Comparison of ENCODE assay signal across 1 cellular context in the genomic region with DNA sequence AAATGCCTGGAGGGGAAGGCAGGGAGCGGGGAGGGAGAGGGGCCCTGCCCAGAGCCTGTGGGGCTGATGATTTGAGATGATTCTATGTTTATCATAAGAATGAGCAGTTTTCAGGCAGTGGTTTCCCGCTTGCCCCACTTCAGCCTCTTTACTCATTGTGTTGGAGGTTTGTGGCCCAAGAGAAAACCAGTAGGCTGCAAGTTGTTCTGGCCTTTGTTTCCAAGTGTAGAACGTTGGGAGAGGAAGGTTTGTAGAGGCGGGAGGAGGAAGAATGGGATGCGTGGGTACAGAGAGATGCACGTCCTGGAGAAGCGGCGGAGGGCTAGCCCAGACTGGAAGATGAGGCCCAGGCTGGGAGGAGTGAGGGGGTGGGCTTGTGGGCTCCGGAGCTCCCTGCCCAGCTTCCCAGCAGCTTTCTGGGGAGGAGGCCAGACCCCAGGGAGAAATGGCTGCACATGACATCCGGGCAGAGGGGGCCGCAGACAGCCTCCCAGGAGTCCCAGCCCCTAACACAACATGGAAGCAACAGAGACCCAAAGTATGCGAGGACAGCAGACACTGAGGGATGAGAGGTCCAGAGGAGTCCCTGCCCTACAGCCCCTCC.
TF ChIP-seq lines count a peak whose summit lies in the region.

No MANE protein-coding gene starts in this region.

TF ChIP-seq in GM23338, 12 proteins besides CTCF, POLR2A, EP300 and RAD21 (continued from another document):
- TF ChIP-seq, protein P1, sequence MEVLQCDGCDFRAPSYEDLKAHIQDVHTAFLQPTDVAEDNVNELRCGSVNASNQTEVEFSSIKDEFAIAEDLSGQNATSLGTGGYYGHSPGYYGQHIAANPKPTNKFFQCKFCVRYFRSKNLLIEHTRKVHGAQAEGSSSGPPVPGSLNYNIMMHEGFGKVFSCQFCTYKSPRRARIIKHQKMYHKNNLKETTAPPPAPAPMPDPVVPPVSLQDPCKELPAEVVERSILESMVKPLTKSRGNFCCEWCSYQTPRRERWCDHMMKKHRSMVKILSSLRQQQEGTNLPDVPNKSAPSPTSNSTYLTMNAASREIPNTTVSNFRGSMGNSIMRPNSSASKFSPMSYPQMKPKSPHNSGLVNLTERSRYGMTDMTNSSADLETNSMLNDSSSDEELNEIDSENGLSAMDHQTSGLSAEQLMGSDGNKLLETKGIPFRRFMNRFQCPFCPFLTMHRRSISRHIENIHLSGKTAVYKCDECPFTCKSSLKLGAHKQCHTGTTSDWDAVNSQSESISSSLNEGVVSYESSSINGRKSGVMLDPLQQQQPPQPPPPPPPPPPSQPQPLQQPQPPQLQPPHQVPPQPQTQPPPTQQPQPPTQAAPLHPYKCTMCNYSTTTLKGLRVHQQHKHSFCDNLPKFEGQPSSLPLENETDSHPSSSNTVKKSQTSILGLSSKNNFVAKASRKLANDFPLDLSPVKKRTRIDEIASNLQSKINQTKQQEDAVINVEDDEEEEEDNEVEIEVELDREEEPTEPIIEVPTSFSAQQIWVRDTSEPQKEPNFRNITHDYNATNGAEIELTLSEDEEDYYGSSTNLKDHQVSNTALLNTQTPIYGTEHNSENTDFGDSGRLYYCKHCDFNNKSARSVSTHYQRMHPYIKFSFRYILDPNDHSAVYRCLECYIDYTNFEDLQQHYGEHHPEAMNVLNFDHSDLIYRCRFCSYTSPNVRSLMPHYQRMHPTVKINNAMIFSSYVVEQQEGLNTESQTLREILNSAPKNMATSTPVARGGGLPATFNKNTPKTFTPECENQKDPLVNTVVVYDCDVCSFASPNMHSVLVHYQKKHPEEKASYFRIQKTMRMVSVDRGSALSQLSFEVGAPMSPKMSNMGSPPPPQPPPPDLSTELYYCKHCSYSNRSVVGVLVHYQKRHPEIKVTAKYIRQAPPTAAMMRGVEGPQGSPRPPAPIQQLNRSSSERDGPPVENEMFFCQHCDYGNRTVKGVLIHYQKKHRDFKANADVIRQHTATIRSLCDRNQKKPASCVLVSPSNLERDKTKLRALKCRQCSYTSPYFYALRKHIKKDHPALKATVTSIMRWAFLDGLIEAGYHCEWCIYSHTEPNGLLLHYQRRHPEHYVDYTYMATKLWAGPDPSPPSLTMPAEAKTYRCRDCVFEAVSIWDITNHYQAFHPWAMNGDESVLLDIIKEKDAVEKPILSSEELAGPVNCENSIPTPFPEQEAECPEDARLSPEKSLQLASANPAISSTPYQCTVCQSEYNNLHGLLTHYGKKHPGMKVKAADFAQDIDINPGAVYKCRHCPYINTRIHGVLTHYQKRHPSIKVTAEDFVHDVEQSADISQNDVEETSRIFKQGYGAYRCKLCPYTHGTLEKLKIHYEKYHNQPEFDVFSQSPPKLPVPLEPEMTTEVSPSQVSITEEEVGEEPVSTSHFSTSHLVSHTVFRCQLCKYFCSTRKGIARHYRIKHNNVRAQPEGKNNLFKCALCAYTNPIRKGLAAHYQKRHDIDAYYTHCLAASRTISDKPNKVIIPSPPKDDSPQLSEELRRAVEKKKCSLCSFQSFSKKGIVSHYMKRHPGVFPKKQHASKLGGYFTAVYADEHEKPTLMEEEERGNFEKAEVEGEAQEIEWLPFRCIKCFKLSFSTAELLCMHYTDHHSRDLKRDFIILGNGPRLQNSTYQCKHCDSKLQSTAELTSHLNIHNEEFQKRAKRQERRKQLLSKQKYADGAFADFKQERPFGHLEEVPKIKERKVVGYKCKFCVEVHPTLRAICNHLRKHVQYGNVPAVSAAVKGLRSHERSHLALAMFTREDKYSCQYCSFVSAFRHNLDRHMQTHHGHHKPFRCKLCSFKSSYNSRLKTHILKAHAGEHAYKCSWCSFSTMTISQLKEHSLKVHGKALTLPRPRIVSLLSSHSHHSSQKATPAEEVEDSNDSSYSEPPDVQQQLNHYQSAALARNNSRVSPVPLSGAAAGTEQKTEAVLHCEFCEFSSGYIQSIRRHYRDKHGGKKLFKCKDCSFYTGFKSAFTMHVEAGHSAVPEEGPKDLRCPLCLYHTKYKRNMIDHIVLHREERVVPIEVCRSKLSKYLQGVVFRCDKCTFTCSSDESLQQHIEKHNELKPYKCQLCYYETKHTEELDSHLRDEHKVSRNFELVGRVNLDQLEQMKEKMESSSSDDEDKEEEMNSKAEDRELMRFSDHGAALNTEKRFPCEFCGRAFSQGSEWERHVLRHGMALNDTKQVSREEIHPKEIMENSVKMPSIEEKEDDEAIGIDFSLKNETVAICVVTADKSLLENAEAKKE (CRISPR knock-in tag; IDR thresholded peaks at IDR 0.05), result no peak
- TF ChIP-seq POLR2AphosphoS5 (IDR thresholded peaks at IDR 0.05; ENCODE audit: low read depth) (no peak), EZH2phosphoT487 (IDR thresholded peaks at IDR 0.05; ENCODE audit: unreplicated experiment) (no peak), STAT1 (IDR thresholded peaks at IDR 0.05; ENCODE audit: unreplicated experiment) (no peak)
